In genomic region chr6:127205031-127205430, GRCh38 we compare ENCODE assay signal across 29 cellular contexts.
"Had no signal": no experiment of that assay in that cellular context is flagged by ENCODE, and none has a peak within 500 bp of the region (broad histone marks: within the 10 kb centered on the region; RNA-seq: fewer than 3 reads in every experiment).

No MANE protein-coding gene starts in this region.

- H3K4me1 ChIP-seq: breast epithelium, esophagus muscularis mucosa, gastrocnemius medialis, pancreas, prostate gland, sigmoid colon, transverse colon, uterus had no signal

- H3K4me1 Mint-ChIP-seq: activated CD4-positive, alpha-beta T cell treated with anti-CD3 and anti-CD28 coated beads, Interleukin-2, amount 10 ng/mL, durations not matched to agents 7 days and 5 days; activated naive CD4-positive, alpha-beta T cell treated with anti-CD3 and anti-CD28 coated beads, Interleukin-2, amount 50 U/mL, for 24 hours; activated naive CD8-positive, alpha-beta T cell treated with anti-CD3 and anti-CD28 coated beads, Interleukin-2, amount 50 U/mL, for 24 hours; mesothelial cell of epicardium; naive B cell had no signal

- H3K36me3 ChIP-seq: breast epithelium, esophagus muscularis mucosa, gastrocnemius medialis, pancreas, prostate gland, sigmoid colon, transverse colon, uterus had no signal

- H3K4me3 ChIP-seq: breast epithelium, esophagus muscularis mucosa, gastrocnemius medialis, pancreas, prostate gland, sigmoid colon, transverse colon, uterus had no signal

- H3K9me3 ChIP-seq: breast epithelium, esophagus muscularis mucosa, gastrocnemius medialis, pancreas, prostate gland, sigmoid colon, transverse colon, uterus had no signal

- DNase-seq: activated CD4-positive, alpha-beta T cell treated with anti-CD3 and anti-CD28 coated beads, Interleukin-2, amount 10 ng/mL, durations not matched to agents 7 days and 5 days; activated CD4-positive, CD25-positive, alpha-beta regulatory T cell treated with anti-CD3 and anti-CD28 coated beads, Interleukin-2, amount 50 U/mL, for 72 hours; activated CD8-positive, alpha-beta T cell treated with anti-CD3 and anti-CD28 coated beads for 36 hours; activated naive CD8-positive, alpha-beta T cell treated with anti-CD3 and anti-CD28 coated beads, Interleukin-2, amount 50 U/mL, for 24 hours; activated T-cell treated with anti-CD3 and anti-CD28 coated beads, Interleukin-2, amount 50 U/mL, for 48 hours; central memory CD4-positive, alpha-beta T cell; gastrocnemius medialis; glutamatergic neuron; islet precursor cell; left cardiac atrium; left ventricle myocardium superior; mammary epithelial cell; naive B cell; nephron progenitor cell; pancreas; sigmoid colon; small intestine; stimulated activated CD4-positive, alpha-beta T cell treated with anti-CD3 and anti-CD28 coated beads, Interleukin-15, amount 100 ng/mL, for 24 hours; stimulated activated CD4-positive, alpha-beta T cell treated with anti-CD3 and anti-CD28 coated beads, Interleukin-2, amount 100 ng/mL, for 24 hours; stimulated activated naive CD4-positive, alpha-beta T cell treated with Interleukin-2 at 50 U/mL for 16 hours; T-helper 2 cell; transverse colon; uterus had no signal

- H3K27ac ChIP-seq: breast epithelium, esophagus muscularis mucosa, gastrocnemius medialis, pancreas, prostate gland, sigmoid colon, transverse colon, uterus had no signal

- H3K36me3 Mint-ChIP-seq: activated naive CD4-positive, alpha-beta T cell treated with anti-CD3 and anti-CD28 coated beads, Interleukin-2, amount 50 U/mL, for 24 hours; mesothelial cell of epicardium; naive B cell had no signal

- H3K27me3 ChIP-seq: breast epithelium, esophagus muscularis mucosa, gastrocnemius medialis, sigmoid colon, transverse colon, uterus had no signal

- H3K9me3 Mint-ChIP-seq: activated CD4-positive, alpha-beta T cell treated with anti-CD3 and anti-CD28 coated beads, Interleukin-2, amount 10 ng/mL, durations not matched to agents 7 days and 5 days; activated CD8-positive, alpha-beta T cell treated with anti-CD3 and anti-CD28 coated beads for 36 hours; activated naive CD4-positive, alpha-beta T cell treated with anti-CD3 and anti-CD28 coated beads, Interleukin-2, amount 50 U/mL, for 24 hours; activated naive CD8-positive, alpha-beta T cell treated with anti-CD3 and anti-CD28 coated beads, Interleukin-2, amount 50 U/mL, for 24 hours; activated T-helper 2 cell treated with anti-CD3 and anti-CD28 coated beads, Interferon-gamma antibody, Interleukin-2, Interleukin-4, amounts not matched to agents 10 μg/mL and 5 μg/mL and 100 μg/mL, durations not matched to agents 14 hours and 24 hours and 36 hours; mesothelial cell of epicardium; naive B cell; nephron progenitor cell had no signal

- H3K4me3 Mint-ChIP-seq: activated CD4-positive, alpha-beta T cell treated with anti-CD3 and anti-CD28 coated beads, Interleukin-2, amount 10 ng/mL, durations not matched to agents 7 days and 5 days; activated CD8-positive, alpha-beta T cell treated with anti-CD3 and anti-CD28 coated beads for 36 hours; activated naive CD4-positive, alpha-beta T cell treated with anti-CD3 and anti-CD28 coated beads, Interleukin-2, amount 50 U/mL, for 24 hours; activated naive CD8-positive, alpha-beta T cell treated with anti-CD3 and anti-CD28 coated beads, Interleukin-2, amount 50 U/mL, for 24 hours; mesothelial cell of epicardium; naive B cell; nephron progenitor cell had no signal

- H3K27ac Mint-ChIP-seq: activated CD4-positive, alpha-beta T cell treated with anti-CD3 and anti-CD28 coated beads, Interleukin-2, amount 10 ng/mL, durations not matched to agents 7 days and 5 days; activated CD8-positive, alpha-beta T cell treated with anti-CD3 and anti-CD28 coated beads for 36 hours; activated naive CD4-positive, alpha-beta T cell treated with anti-CD3 and anti-CD28 coated beads, Interleukin-2, amount 50 U/mL, for 24 hours; activated naive CD8-positive, alpha-beta T cell treated with anti-CD3 and anti-CD28 coated beads, Interleukin-2, amount 50 U/mL, for 24 hours; activated T-helper 2 cell treated with anti-CD3 and anti-CD28 coated beads, Interferon-gamma antibody, Interleukin-2, Interleukin-4, amounts not matched to agents 10 μg/mL and 5 μg/mL and 100 μg/mL, durations not matched to agents 14 hours and 24 hours and 36 hours; mesothelial cell of epicardium; naive B cell; nephron progenitor cell had no signal
